In the genomic region with DNA sequence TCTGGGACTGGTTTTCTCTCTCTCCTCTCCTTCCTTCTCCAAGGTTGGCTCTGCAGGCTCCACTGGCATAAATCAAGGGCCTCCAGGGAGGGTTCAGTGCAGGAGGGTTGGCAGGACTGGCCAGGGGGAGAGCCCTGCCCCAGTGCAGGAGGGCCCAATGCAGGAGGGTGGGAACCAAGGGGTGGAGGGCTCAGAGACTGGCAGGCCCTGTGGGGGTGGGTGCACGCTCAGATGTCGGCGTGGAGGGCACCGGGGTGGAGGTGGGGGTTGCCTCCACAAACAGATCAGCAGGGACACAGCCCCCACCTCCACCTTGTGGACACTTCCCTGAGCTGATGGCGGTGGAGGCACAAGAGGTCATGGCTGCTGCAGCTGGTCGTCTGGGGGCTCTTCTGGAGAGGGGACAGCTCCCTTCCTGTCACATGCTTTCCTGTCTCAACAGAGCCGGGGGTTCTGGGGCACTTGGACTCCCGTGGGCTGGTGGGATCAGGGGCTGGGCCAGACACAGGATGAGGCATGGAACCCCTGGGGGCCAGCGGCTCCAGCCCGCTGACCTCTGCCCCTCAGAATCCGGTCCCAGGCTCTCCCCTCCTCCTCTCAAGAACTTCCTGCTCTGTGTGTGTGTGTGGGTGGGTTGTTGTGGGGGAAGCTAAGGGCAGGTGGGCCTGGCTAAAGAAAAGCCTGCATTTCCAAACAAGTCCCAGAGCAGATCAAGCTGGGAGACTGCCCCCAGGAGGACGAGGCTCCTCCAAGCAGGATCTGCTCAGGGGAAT, we compare ENCODE assay signal across 9 cellular contexts.
DNase-seq lines count a peak whose midpoint lies in the region; ATAC-seq and TF ChIP-seq lines count a peak whose summit lies in the region.
"Had no signal": no experiment of that assay in that cellular context is flagged by ENCODE, and none has a peak within 500 bp of the region (broad histone marks: within the 10 kb centered on the region; RNA-seq: fewer than 3 reads in every experiment).

No MANE protein-coding gene starts in this region.

- H3K36me3 ChIP-seq in rectal smooth muscle tissue (ENCODE audit: control insufficient read depth, insufficient read depth, low read length), result peaks cover 5% of the 10 kb centered on the region

- peak; percentile 62 for TF ChIP-seq CTCF in fibroblast of pulmonary artery (IDR thresholded peaks at IDR 0.05; ENCODE audit: low read length, missing control alignments)

- in situ Hi-C loops in GM18951 (cut with MboI; ENCODE audit: low sequenced_read_pairs, unreplicated experiment), result no loop called here

- ATAC-seq in SK-N-SH treated with all-trans-retinoic acid at 6 μM for 48 hours (peak; percentile 18), HG02973 (IDR thresholded peaks at IDR 0.05; ENCODE audit: unreplicated experiment) (no peak), HG03175 (IDR thresholded peaks at IDR 0.05; ENCODE audit: unreplicated experiment) (no peak)

- peak; percentile 2 for TF ChIP-seq POLR2A in GM18951 (IDR thresholded peaks at IDR 0.05; ENCODE audit: extremely low read depth, insufficient read depth, insufficient read length)

- H3K27ac ChIP-seq in rectal smooth muscle tissue (ENCODE audit: low read depth, low read length), result no peak overlapping the region
- H3K27ac ChIP-seq: SK-N-MC had no signal

- H3K4me1 ChIP-seq in rectal smooth muscle tissue (ENCODE audit: control insufficient read depth, insufficient read depth, low read length), result peaks cover 4% of the 10 kb centered on the region

- no peak overlapping the region for H3K4me3 ChIP-seq in fibroblast of pulmonary artery (replicated peaks; ENCODE audit: low read depth, low read length)
- H3K4me3 ChIP-seq in rectal smooth muscle tissue (ENCODE audit: low read length), result no peak overlapping the region
- H3K4me3 ChIP-seq: SK-N-MC had no signal

- DNase-seq in fibroblast of pulmonary artery (ENCODE audit: low read depth) (peak; percentile 83), OCI-M2 (lab: John Stamatoyannopoulos, UW; ENCODE audit: unreplicated experiment) (no peak), NCI-H446 (lab: John Stamatoyannopoulos, UW) (no peak)

- peak overlapping the region; percentile 32 for H3K9ac ChIP-seq in rectal smooth muscle tissue (ENCODE audit: low read length)

- H3K27me3 ChIP-seq in rectal smooth muscle tissue (ENCODE audit: control insufficient read depth, insufficient read depth, low read length), result peaks cover 17% of the 10 kb centered on the region

TF ChIP-seq in SK-N-SH treated with all-trans-retinoic acid at 6 μM for 48 hours, 23 proteins besides CTCF, POLR2A, EP300 and RAD21:
- no peak for TF ChIP-seq ZFP3 (CRISPR knock-in tag; IDR thresholded peaks at IDR 0.05)
- no peak for TF ChIP-seq ZNF70 (CRISPR knock-in tag; IDR thresholded peaks at IDR 0.05)
- TF ChIP-seq ISL1 (CRISPR knock-in tag; IDR thresholded peaks at IDR 0.05), result no peak
- TF ChIP-seq ZNF565 (CRISPR knock-in tag; conservative IDR thresholded peaks at IDR 0.05; ENCODE audit: low read depth), result no peak
- TF ChIP-seq, protein P1, sequence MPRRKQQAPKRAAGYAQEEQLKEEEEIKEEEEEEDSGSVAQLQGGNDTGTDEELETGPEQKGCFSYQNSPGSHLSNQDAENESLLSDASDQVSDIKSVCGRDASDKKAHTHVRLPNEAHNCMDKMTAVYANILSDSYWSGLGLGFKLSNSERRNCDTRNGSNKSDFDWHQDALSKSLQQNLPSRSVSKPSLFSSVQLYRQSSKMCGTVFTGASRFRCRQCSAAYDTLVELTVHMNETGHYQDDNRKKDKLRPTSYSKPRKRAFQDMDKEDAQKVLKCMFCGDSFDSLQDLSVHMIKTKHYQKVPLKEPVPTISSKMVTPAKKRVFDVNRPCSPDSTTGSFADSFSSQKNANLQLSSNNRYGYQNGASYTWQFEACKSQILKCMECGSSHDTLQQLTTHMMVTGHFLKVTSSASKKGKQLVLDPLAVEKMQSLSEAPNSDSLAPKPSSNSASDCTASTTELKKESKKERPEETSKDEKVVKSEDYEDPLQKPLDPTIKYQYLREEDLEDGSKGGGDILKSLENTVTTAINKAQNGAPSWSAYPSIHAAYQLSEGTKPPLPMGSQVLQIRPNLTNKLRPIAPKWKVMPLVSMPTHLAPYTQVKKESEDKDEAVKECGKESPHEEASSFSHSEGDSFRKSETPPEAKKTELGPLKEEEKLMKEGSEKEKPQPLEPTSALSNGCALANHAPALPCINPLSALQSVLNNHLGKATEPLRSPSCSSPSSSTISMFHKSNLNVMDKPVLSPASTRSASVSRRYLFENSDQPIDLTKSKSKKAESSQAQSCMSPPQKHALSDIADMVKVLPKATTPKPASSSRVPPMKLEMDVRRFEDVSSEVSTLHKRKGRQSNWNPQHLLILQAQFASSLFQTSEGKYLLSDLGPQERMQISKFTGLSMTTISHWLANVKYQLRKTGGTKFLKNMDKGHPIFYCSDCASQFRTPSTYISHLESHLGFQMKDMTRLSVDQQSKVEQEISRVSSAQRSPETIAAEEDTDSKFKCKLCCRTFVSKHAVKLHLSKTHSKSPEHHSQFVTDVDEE (CRISPR knock-in tag; IDR thresholded peaks at IDR 0.05), result no peak
- TF ChIP-seq ARNTL (CRISPR knock-in tag; IDR thresholded peaks at IDR 0.05; ENCODE audit: borderline replicate concordance, low read depth), result no peak
- no peak for TF ChIP-seq CREB5 (CRISPR knock-in tag; IDR thresholded peaks at IDR 0.05; ENCODE audit: low read depth)
- TF ChIP-seq OSR1 (CRISPR knock-in tag; IDR thresholded peaks at IDR 0.05), result no peak
